ENCODE assay signal across 11 cellular contexts in genomic region chr21:21688877-21689276, GRCh38.
DNase-seq lines count a peak whose midpoint lies in the region; ATAC-seq and TF ChIP-seq lines count a peak whose summit lies in the region.
"Had no signal": no experiment of that assay in that cellular context is flagged by ENCODE, and none has a peak within 500 bp of the region (broad histone marks: within the 10 kb centered on the region; RNA-seq: fewer than 3 reads in every experiment).

No MANE protein-coding gene starts in this region.

- H3K4me1 Mint-ChIP-seq in HFFc6 (ENCODE audit: low read depth), result peaks cover 25% of the 10 kb centered on the region
- H3K4me1 Mint-ChIP-seq: central memory CD8-positive, alpha-beta T cell had no signal

- no peaks in the 10 kb centered on the region for H3K27me3 Mint-ChIP-seq in HFFc6 (ENCODE audit: insufficient read depth)
- H3K27me3 Mint-ChIP-seq: central memory CD8-positive, alpha-beta T cell had no signal

- no peak overlapping the region for H3K27ac ChIP-seq in lower lobe of right lung

- no peak overlapping the region for H3K4me3 Mint-ChIP-seq in HFFc6
- H3K4me3 Mint-ChIP-seq: central memory CD8-positive, alpha-beta T cell had no signal

- peak; percentile 31 for DNase-seq in AG10803 (ENCODE audit: low read depth)
- peak; percentile 36 for DNase-seq in HFFc6
- DNase-seq in SHP77 treated with DMSO at 0.1 percent for 48 hours (lab: John Stamatoyannopoulos, UW), result peak; percentile 2
- peak; percentile 5 for DNase-seq in glomerular visceral epithelial cell (ENCODE audit: extremely low spot score)
- DNase-seq in GM13977 (ENCODE audit: low spot score), result no peak
- no peak for DNase-seq in lower lobe of right lung
- DNase-seq: activated CD4-positive, alpha-beta T cell treated with anti-CD3 and anti-CD28 coated beads, Interleukin-2, amount 50 U/mL, for 1 hour; stimulated activated CD4-positive, alpha-beta T cell treated with anti-CD3 and anti-CD28 coated beads, Interleukin-4, amount 100 ng/mL, for 4 hours had no signal

- no peaks in the 10 kb centered on the region for H3K9me3 ChIP-seq in lower lobe of right lung

- H3K36me3 Mint-ChIP-seq in HFFc6 (ENCODE audit: low read depth), result no peaks in the 10 kb centered on the region

- no peaks in the 10 kb centered on the region for H3K9me3 Mint-ChIP-seq in HFFc6

- H3K27me3 ChIP-seq in lower lobe of right lung (ENCODE audit: low read depth), result no peaks in the 10 kb centered on the region

- ATAC-seq in GM19023 (IDR thresholded peaks at IDR 0.05; ENCODE audit: unreplicated experiment), result no peak
- ATAC-seq in HG02885 (IDR thresholded peaks at IDR 0.05; ENCODE audit: poor library complexity, unreplicated experiment), result no peak
- no peak for ATAC-seq in lower lobe of right lung

- in situ Hi-C loops in GM13977 (cut with MboI; ENCODE audit: low pct_unique_long_range_greater_than_20kb, low sequenced_read_pairs, unreplicated experiment), result no loop called here

- H3K4me3 ChIP-seq in AG10803 (ENCODE audit: low read length) (no peak overlapping the region), lower lobe of right lung (no peak overlapping the region)

- H3K36me3 ChIP-seq in lower lobe of right lung, result no peaks in the 10 kb centered on the region

- TF ChIP-seq CTCF in AG10803 (conservative IDR thresholded peaks at IDR 0.05; ENCODE audit: low read length) (peak; percentile 55), HFFc6 (IDR thresholded peaks at IDR 0.05) (peak; percentile 81), GM13977 (IDR thresholded peaks at IDR 0.05; ENCODE audit: extremely low read depth, insufficient read depth, missing control alignments) (no peak), lower lobe of right lung (IDR thresholded peaks at IDR 0.05) (no peak)

- no peaks in the 10 kb centered on the region for H3K4me1 ChIP-seq in lower lobe of right lung

- intact Hi-C loops in lower lobe of right lung (cut with DNase I), result no loop called here

- H3K27ac Mint-ChIP-seq in HFFc6, result no peak overlapping the region

Comparison
In these comparisons a context has a peak if more than half of its experiments do, and no peak if none do; other contexts are left out.
1. DNase-seq: peak in AG10803 (single experiment), HFFc6 (single experiment), SHP77 treated with DMSO at 0.1 percent for 48 hours (single experiment) and glomerular visceral epithelial cell (single experiment); none in GM13977 (single experiment) and lower lobe of right lung (single experiment).
2. CTCF ChIP-seq: peak in AG10803 (single experiment) and HFFc6 (single experiment); none in GM13977 (single experiment) and lower lobe of right lung (single experiment).